ENCODE assay signal across 8 cellular contexts in genomic region chrX:71095033-71095432, GRCh38. TPM values are rescaled to one million over a fixed set of nuclear protein-coding genes. Genes with fewer than 3 reads are reported as not detected.
DNase-seq lines count a peak whose midpoint lies in the region; ATAC-seq, FAIRE-seq and TF ChIP-seq lines count a peak whose summit lies in the region.

No MANE protein-coding gene starts in this region.

- H3K9me3 ChIP-seq in kidney (ENCODE audit: control insufficient read depth in 1 of 2, low read length in 2 of 2): no peaks in the 10 kb centered on the region
- H3K9me3 ChIP-seq in tibial artery: no peaks in the 10 kb centered on the region

- no peaks in the 10 kb centered on the region for H3K27me3 ChIP-seq in tibial artery

- TF ChIP-seq CTCF in kidney (IDR thresholded peaks at IDR 0.05; ENCODE audit: borderline replicate concordance, extremely low read depth, insufficient read depth) (no peak), tibial artery (IDR thresholded peaks at IDR 0.05) (no peak)

- no peak for FAIRE-seq in kidney (lab: Jason Lieb, UNC)

- DNase-seq in activated T-cell treated with anti-CD3 and anti-CD28 coated beads, Interleukin-2, amount 50 U/mL, for 24 hours: no peak
- no peak for DNase-seq in activated T-cell treated with anti-CD3 and anti-CD28 coated beads, Interleukin-2, amount 50 U/mL, for 1 hour
- DNase-seq in kidney (no peak), tibial artery (no peak), HuH-7 (ENCODE audit: low spot score) (no peak), foreskin melanocyte (no peak)

- peaks cover 38% of the 10 kb centered on the region for H3K4me1 Mint-ChIP-seq in activated T-cell treated with anti-CD3 and anti-CD28 coated beads, Interleukin-2, amount 50 U/mL, for 24 hours (ENCODE audit: low read depth)
- H3K4me1 Mint-ChIP-seq in activated T-helper 17 cell treated with anti-CD3 and anti-CD28 coated beads, Interleukin-2, amount 50 U/mL, for 72 hours: peaks cover 5% of the 10 kb centered on the region

- H3K36me3 Mint-ChIP-seq in activated T-cell treated with anti-CD3 and anti-CD28 coated beads, Interleukin-2, amount 50 U/mL, for 24 hours (ENCODE audit: low read depth): peaks cover 2% of the 10 kb centered on the region
- H3K36me3 Mint-ChIP-seq in activated T-helper 17 cell treated with anti-CD3 and anti-CD28 coated beads, Interleukin-2, amount 50 U/mL, for 72 hours (ENCODE audit: low read depth): no peaks in the 10 kb centered on the region

- peak overlapping the region; percentile 82 for H3K4me3 Mint-ChIP-seq in activated T-cell treated with anti-CD3 and anti-CD28 coated beads, Interleukin-2, amount 50 U/mL, for 24 hours
- H3K4me3 Mint-ChIP-seq in activated T-helper 17 cell treated with anti-CD3 and anti-CD28 coated beads, Interleukin-2, amount 50 U/mL, for 72 hours: peak overlapping the region; percentile 94

- H3K27ac ChIP-seq in kidney (ENCODE audit: low read depth in 2 of 2, low read length in 2 of 2): no peak overlapping the region
- H3K27ac ChIP-seq in tibial artery: peak overlapping the region in 1 of 2 donors; percentile 76

- peaks cover 22% of the 10 kb centered on the region for H3K27me3 Mint-ChIP-seq in activated T-cell treated with anti-CD3 and anti-CD28 coated beads, Interleukin-2, amount 50 U/mL, for 24 hours
- no peaks in the 10 kb centered on the region for H3K27me3 Mint-ChIP-seq in activated T-helper 17 cell treated with anti-CD3 and anti-CD28 coated beads, Interleukin-2, amount 50 U/mL, for 72 hours

- H3K4me3 ChIP-seq in kidney (ENCODE audit: low read length in 2 of 2) (peak overlapping the region; percentile 79 to 90), tibial artery (peak overlapping the region; percentile 61 to 66)

- peak overlapping the region; percentile 63 for H3K27ac Mint-ChIP-seq in activated T-cell treated with anti-CD3 and anti-CD28 coated beads, Interleukin-2, amount 50 U/mL, for 24 hours
- H3K27ac Mint-ChIP-seq in activated T-helper 17 cell treated with anti-CD3 and anti-CD28 coated beads, Interleukin-2, amount 50 U/mL, for 72 hours: peak overlapping the region; percentile 93

- H3K9ac ChIP-seq in kidney (ENCODE audit: low read length in 2 of 2): peak overlapping the region; percentile 48 to 71

- H3K4me1 ChIP-seq in kidney (ENCODE audit: control insufficient read depth in 1 of 2, insufficient read depth in 1 of 2, low read depth in 1 of 2, low read length in 2 of 2) (peaks cover 0 to 2% of the 10 kb centered on the region in 2 donors), tibial artery (peaks cover 0 to 20% (median 8%) of the 10 kb centered on the region in 4 donors)

- no peak for ATAC-seq in activated T-helper 17 cell treated with anti-CD3 and anti-CD28 coated beads, Interleukin-2, amount 50 U/mL, for 72 hours (replicated peaks)
- ATAC-seq in GM21515 (IDR thresholded peaks at IDR 0.05; ENCODE audit: unreplicated experiment): no peak

- no peaks in the 10 kb centered on the region for H3K9me3 Mint-ChIP-seq in activated T-cell treated with anti-CD3 and anti-CD28 coated beads, Interleukin-2, amount 50 U/mL, for 24 hours
- no peaks in the 10 kb centered on the region for H3K9me3 Mint-ChIP-seq in activated T-helper 17 cell treated with anti-CD3 and anti-CD28 coated beads, Interleukin-2, amount 50 U/mL, for 72 hours

- H3K36me3 ChIP-seq in kidney (ENCODE audit: control insufficient read depth in 1 of 2, insufficient read depth in 2 of 2, low read length in 2 of 2): no peaks in the 10 kb centered on the region
- H3K36me3 ChIP-seq in tibial artery: no peaks in the 10 kb centered on the region

- intact Hi-C loops in kidney (cut with DNase I) (no loop called here), tibial artery (cut with DNase I; ENCODE audit: low total_unique reads) (loop anchor here (10.0 kb wide), 1 partner anchor 80 kb away; no protein-coding TSS in a partner anchor)

RNA-seq across cellular contexts. Expression of gene FOXO4, which starts 0.6 kb away (rescaled TPM):
- 10 to 100 TPM; 11.2 to 39.0 TPM for total RNA-seq in activated T-helper 17 cell treated with anti-CD3 and anti-CD28 coated beads, Interleukin-2, amount 50 U/mL, for 72 hours
- 18.6 TPM for total RNA-seq in kidney
- 13.1 TPM for polyA plus RNA-seq in kidney (ENCODE audit: insufficient read depth, low read depth, low replicate concordance)

RNA-seq across cellular contexts. Expression of gene CXorf65, which starts 11.5 kb away (rescaled TPM):
- total RNA-seq in activated T-helper 17 cell treated with anti-CD3 and anti-CD28 coated beads, Interleukin-2, amount 50 U/mL, for 72 hours: 10 to 100 TPM; 15.1 to 36.4 TPM
- total RNA-seq in kidney: 3.0 TPM
- not detected for polyA plus RNA-seq in kidney (ENCODE audit: insufficient read depth, low read depth, low replicate concordance)

RNA-seq across cellular contexts. Expression of gene IL2RG, which starts 16.3 kb away (rescaled TPM):
- 100 to 1,000 TPM; 317 to 698 TPM for total RNA-seq in activated T-helper 17 cell treated with anti-CD3 and anti-CD28 coated beads, Interleukin-2, amount 50 U/mL, for 72 hours
- 15.0 TPM for total RNA-seq in kidney
- 3.1 TPM for polyA plus RNA-seq in kidney (ENCODE audit: insufficient read depth, low read depth, low replicate concordance)

RNA-seq across cellular contexts. Expression of gene MED12, which starts 23.4 kb away (rescaled TPM):
- total RNA-seq in activated T-helper 17 cell treated with anti-CD3 and anti-CD28 coated beads, Interleukin-2, amount 50 U/mL, for 72 hours: 100 to 1,000 TPM in 1 of 2 donors, 10 to 100 TPM in 1; 46.2 to 144 TPM
- 42.7 TPM for total RNA-seq in kidney
- 5.2 TPM for polyA plus RNA-seq in kidney (ENCODE audit: insufficient read depth, low read depth, low replicate concordance)

RNA-seq across cellular contexts. Expression of gene SNX12, which starts 26.9 kb away (rescaled TPM):
- 10 to 100 TPM; 47.2 to 49.0 TPM for total RNA-seq in activated T-helper 17 cell treated with anti-CD3 and anti-CD28 coated beads, Interleukin-2, amount 50 U/mL, for 72 hours
- total RNA-seq in kidney: 70.1 TPM
- 48.9 TPM for polyA plus RNA-seq in kidney (ENCODE audit: insufficient read depth, low read depth, low replicate concordance)

Comparison
In these comparisons a context has a peak if more than half of its experiments do, and no peak if none do; other contexts are left out.
1. RNA of gene IL2RG, which starts 16.3 kb away (total RNA-seq): 317 to 698 TPM in activated T-helper 17 cell treated with anti-CD3 and anti-CD28 coated beads, Interleukin-2, amount 50 U/mL, for 72 hours; 15.0 TPM in kidney (single experiment); every median in the first group is over 10 times any median in the second.